Comparison of ENCODE assay signal across 13 cellular contexts in the genomic region with DNA sequence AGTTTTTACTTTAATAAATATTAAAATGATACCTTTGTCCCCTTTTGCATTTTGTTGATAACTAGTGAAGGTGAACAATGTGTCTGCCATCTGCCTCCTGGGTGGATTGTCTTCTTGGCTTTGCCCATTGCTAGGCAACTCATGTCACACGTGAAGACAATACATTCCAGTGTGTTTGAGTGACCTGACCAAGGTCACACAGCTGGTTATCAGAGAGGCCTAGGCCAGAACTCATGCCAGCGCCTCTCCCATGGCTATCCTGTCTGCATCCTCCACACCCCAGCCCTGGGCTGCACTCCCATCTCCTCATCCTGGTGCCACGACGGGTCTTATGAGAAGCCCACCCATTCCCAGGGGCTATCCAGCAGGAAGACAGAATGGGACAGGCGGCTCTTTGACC.
"Had no signal": no experiment of that assay in that cellular context is flagged by ENCODE, and none has a peak within 500 bp of the region (broad histone marks: within the 10 kb centered on the region; RNA-seq: fewer than 3 reads in every experiment).

No MANE protein-coding gene starts in this region.

- DNase-seq: effector memory CD8-positive, alpha-beta T cell; foreskin keratinocyte; kidney; left colon; midbrain; ovary; stimulated activated CD4-positive, alpha-beta T cell treated with anti-CD3 and anti-CD28 coated beads, Interleukin-2, amount 100 ng/mL, for 24 hours; stimulated activated CD4-positive, alpha-beta T cell treated with anti-CD3 and anti-CD28 coated beads, Interleukin-4, amount 100 ng/mL, for 4 hours; stimulated activated naive B cell treated with anti-CD40 and anti-IgM and Interleukin-4, amounts not matched to agents 10 μg/mL and 1 μg/mL and 100 μg/mL, for 72 hours; stomach; substantia nigra had no signal

- H3K27ac ChIP-seq: foreskin keratinocyte, neutrophil, ovary, right atrium auricular region, stomach had no signal

- H3K9me3 ChIP-seq: neutrophil, ovary, right atrium auricular region, stomach had no signal

- H3K27me3 ChIP-seq: neutrophil, ovary, right atrium auricular region, stomach had no signal

- ATAC-seq: effector memory CD8-positive, alpha-beta T cell; foreskin keratinocyte; left colon; stimulated activated naive B cell treated with anti-CD40 and anti-IgM and Interleukin-4, amounts not matched to agents 10 μg/mL and 1 μg/mL and 100 μg/mL, for 72 hours had no signal

- H3K4me3 ChIP-seq: ovary, right atrium auricular region, stomach had no signal

- H3K4me1 ChIP-seq: foreskin keratinocyte had no signal

- H3K36me3 ChIP-seq: neutrophil, ovary, right atrium auricular region, stomach had no signal
